ENCODE assay signal across 8 cellular contexts in the genomic region with DNA sequence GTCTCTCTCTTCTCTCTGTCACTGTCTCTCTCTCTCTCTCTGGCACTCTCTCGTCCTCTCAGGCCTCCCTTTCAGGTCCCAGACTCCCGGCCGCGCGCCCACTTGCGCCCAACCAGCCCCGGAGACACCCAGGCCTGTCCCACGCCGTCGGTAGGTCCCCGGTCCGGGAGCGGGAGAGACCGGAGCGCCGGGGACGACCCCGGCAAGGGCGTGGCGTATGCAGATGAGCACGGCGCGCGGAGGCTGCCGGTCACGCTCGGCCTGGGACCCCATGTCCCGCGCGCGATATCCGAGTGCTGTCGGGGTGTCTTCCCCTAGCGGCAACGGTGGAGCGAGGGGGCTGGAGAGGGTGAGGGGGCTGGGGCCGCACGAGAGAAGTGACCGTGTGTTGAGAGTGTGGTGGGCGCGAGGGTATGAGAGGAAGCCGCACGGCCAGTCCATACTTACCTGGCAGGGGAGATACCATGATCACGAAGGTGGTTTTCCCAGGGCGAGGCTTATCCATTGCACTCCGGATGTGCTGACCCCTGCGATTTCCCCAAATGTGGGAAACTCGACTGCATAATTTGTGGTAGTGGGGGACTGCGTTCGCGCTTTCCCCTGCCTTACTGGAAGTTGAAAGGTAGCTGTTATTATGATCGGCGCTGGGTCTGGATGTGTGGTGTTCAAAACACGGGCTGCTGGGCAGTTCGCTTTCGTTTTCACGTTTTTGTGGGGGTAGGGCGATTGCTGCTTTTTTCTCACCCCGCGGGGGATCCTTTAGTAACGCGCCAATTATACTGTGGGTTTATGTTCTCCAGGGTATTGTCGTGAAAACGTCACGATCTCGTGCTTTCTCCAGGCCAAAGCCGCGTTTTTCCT. TPM values are rescaled to one million over a fixed set of nuclear protein-coding genes. Genes with fewer than 3 reads are reported as not detected.
DNase-seq lines count a peak whose midpoint lies in the region; ATAC-seq, FAIRE-seq and TF ChIP-seq lines count a peak whose summit lies in the region.
"Not testable (repeated sequence)": the region's sequence is repeated elsewhere in the genome, so short reads cannot be mapped to it uniquely, and the experiment has no call there.

No MANE protein-coding gene starts in this region.

- not testable (repeated sequence) for TF ChIP-seq POLR2A in GM18505 (IDR thresholded peaks at IDR 0.05; ENCODE audit: borderline replicate concordance, extremely low read depth, insufficient read depth, insufficient read length); H54 (IDR thresholded peaks at IDR 0.05; ENCODE audit: low read depth, low read length); upper lobe of left lung (IDR thresholded peaks at IDR 0.05)

- not testable (repeated sequence) for H3K4me1 ChIP-seq in upper lobe of left lung

- not testable (repeated sequence) for H3K4me1 Mint-ChIP-seq in activated naive CD8-positive, alpha-beta T cell treated with anti-CD3 and anti-CD28 coated beads, Interleukin-2, amount 10 ng/mL, durations not matched to agents 7 days and 5 days

- H3K27ac ChIP-seq in upper lobe of left lung, result not testable (repeated sequence)

- not testable (repeated sequence) for H3K9me3 Mint-ChIP-seq in activated naive CD8-positive, alpha-beta T cell treated with anti-CD3 and anti-CD28 coated beads, Interleukin-2, amount 10 ng/mL, durations not matched to agents 7 days and 5 days

- not testable (repeated sequence) for H3K36me3 ChIP-seq in upper lobe of left lung

- not testable (repeated sequence) for H3K27me3 Mint-ChIP-seq in activated naive CD8-positive, alpha-beta T cell treated with anti-CD3 and anti-CD28 coated beads, Interleukin-2, amount 10 ng/mL, durations not matched to agents 7 days and 5 days

- not testable (repeated sequence) for TF ChIP-seq CTCF in upper lobe of left lung (IDR thresholded peaks at IDR 0.05)

- DNase-seq in H54 (ENCODE audit: insufficient read length, low spot score); activated naive CD8-positive, alpha-beta T cell treated with anti-CD3 and anti-CD28 coated beads, Interleukin-2, amount 10 ng/mL, durations not matched to agents 7 days and 5 days; left colon; upper lobe of left lung: not testable (repeated sequence)

- not testable (repeated sequence) for H3K27ac Mint-ChIP-seq in activated naive CD8-positive, alpha-beta T cell treated with anti-CD3 and anti-CD28 coated beads, Interleukin-2, amount 10 ng/mL, durations not matched to agents 7 days and 5 days

- peak; percentile 99 for FAIRE-seq in H54 (lab: Jason Lieb, UNC)

- H3K4me3 ChIP-seq in upper lobe of left lung, result not testable (repeated sequence)

- H3K27me3 ChIP-seq in upper lobe of left lung, result not testable (repeated sequence)

- H3K36me3 Mint-ChIP-seq in activated naive CD8-positive, alpha-beta T cell treated with anti-CD3 and anti-CD28 coated beads, Interleukin-2, amount 10 ng/mL, durations not matched to agents 7 days and 5 days, result not testable (repeated sequence)

- H3K4me3 Mint-ChIP-seq in activated naive CD8-positive, alpha-beta T cell treated with anti-CD3 and anti-CD28 coated beads, Interleukin-2, amount 10 ng/mL, durations not matched to agents 7 days and 5 days, result not testable (repeated sequence)

- POLR2A ChIA-PET in activated naive CD8-positive, alpha-beta T cell treated with anti-CD3 and anti-CD28 coated beads, Interleukin-2, amount 10 ng/mL, durations not matched to agents 7 days and 5 days (lab: Charles Lee), result not testable (repeated sequence)

- not testable (repeated sequence) for TF ChIP-seq EP300 in upper lobe of left lung (IDR thresholded peaks at IDR 0.05)

- intact Hi-C loops in left colon (cut with DNase I, micrococcal nuclease), result not testable (repeated sequence)

- ATAC-seq in GM18505 (IDR thresholded peaks at IDR 0.05; ENCODE audit: unreplicated experiment) (peak; percentile 68), GM19397 (IDR thresholded peaks at IDR 0.05; ENCODE audit: unreplicated experiment) (peak; percentile 70), HG03064 (IDR thresholded peaks at IDR 0.05; ENCODE audit: low read depth, unreplicated experiment) (peak; percentile 64), HG03571 (IDR thresholded peaks at IDR 0.05; ENCODE audit: unreplicated experiment) (peak; percentile 54), left colon (peak; percentile 83), upper lobe of left lung (ENCODE audit: low FRiP score in 2 of 2) (peak; percentile 94 to 95)
- peak; percentile 79 for ATAC-seq in activated naive CD8-positive, alpha-beta T cell treated with anti-CD3 and anti-CD28 coated beads, Interleukin-2, amount 10 ng/mL, durations not matched to agents 7 days and 5 days (ENCODE audit: low read depth)

- not testable (repeated sequence) for H3K9me3 ChIP-seq in upper lobe of left lung

- WGBS in upper lobe of left lung, 2 donors, result no CpG with 5 or more reads among the region's 68 CpGs

RNA-seq across cellular contexts. Expression of a gene that starts 7.0 kb away (rescaled TPM):
- 10 to 100 TPM; 44.6 to 44.7 TPM for total RNA-seq in activated naive CD8-positive, alpha-beta T cell treated with anti-CD3 and anti-CD28 coated beads, Interleukin-2, amount 10 ng/mL, durations not matched to agents 7 days and 5 days
- 10 to 100 TPM; 51.5 to 59.7 TPM for total RNA-seq in left colon
- 10 to 100 TPM; 12.5 to 30.6 (median 27.6) TPM for total RNA-seq in upper lobe of left lung
